ENCODE assay signal across 12 cellular contexts in genomic region chr2:232928564-232929302, GRCh38. TPM values are rescaled to one million over a fixed set of nuclear protein-coding genes. Genes with fewer than 3 reads are reported as not detected.
DNase-seq lines count a peak whose midpoint lies in the region; ATAC-seq and TF ChIP-seq lines count a peak whose summit lies in the region.
"Had no signal": no experiment of that assay in that cellular context is flagged by ENCODE, and none has a peak within 500 bp of the region (broad histone marks: within the 10 kb centered on the region; RNA-seq: fewer than 3 reads in every experiment).

No MANE protein-coding gene starts in this region.

- peak overlapping the region; percentile 1 for H3K56ac ChIP-seq in mesendoderm (ENCODE audit: low read length)

- no peak overlapping the region for H2AK5ac ChIP-seq in mesendoderm (ENCODE audit: low read length)

- no peak overlapping the region for H2BK5ac ChIP-seq in mesendoderm (ENCODE audit: low read length)

- H2BK120ac ChIP-seq in mesendoderm (ENCODE audit: low read depth, low read length), result no peak overlapping the region

- H3K4me1 ChIP-seq in heart right ventricle (peaks cover 0 to 23% (median 14%) of the 10 kb centered on the region in 9 donors), mesendoderm (ENCODE audit: control insufficient read depth, low read depth, low read length) (no peaks in the 10 kb centered on the region), vagina (peaks cover 26% of the 10 kb centered on the region)

- no peak overlapping the region for H3K23ac ChIP-seq in mesendoderm (ENCODE audit: low read length)

- H3K36me3 ChIP-seq in heart right ventricle, result no peaks in the 10 kb centered on the region
- H3K36me3 ChIP-seq in brain microvascular endothelial cell (replicated peaks), result no peaks in the 10 kb centered on the region
- H3K36me3 ChIP-seq in mesendoderm (ENCODE audit: control insufficient read depth, insufficient read depth, low read length), result no peaks in the 10 kb centered on the region
- no peaks in the 10 kb centered on the region for H3K36me3 ChIP-seq in vagina
- H3K36me3 ChIP-seq: gastroesophageal sphincter had no signal

- TF ChIP-seq POLR2A in vagina (IDR thresholded peaks at IDR 0.05), result no peak

- H3K9me3 ChIP-seq in heart right ventricle (peaks cover 0 to 6% (median 0%) of the 10 kb centered on the region in 11 donors), vagina (no peaks in the 10 kb centered on the region)

- H3K4me2 ChIP-seq in mesendoderm (ENCODE audit: low read length), result peak overlapping the region; percentile 48

- H4K8ac ChIP-seq in mesendoderm (ENCODE audit: low read depth, low read length), result no peak overlapping the region

- H3K79me1 ChIP-seq in mesendoderm (ENCODE audit: low read length), result no peaks in the 10 kb centered on the region

- no peak overlapping the region for H3K18ac ChIP-seq in mesendoderm (ENCODE audit: low read length)

- no peak for DNase-seq in heart right ventricle
- no peak for DNase-seq in cardiac septum (ENCODE audit: low spot score)
- DNase-seq in brain microvascular endothelial cell, result no peak
- peak; percentile 36 for DNase-seq in mesendoderm
- no peak for DNase-seq in vagina (ENCODE audit: extremely low spot score in 2 of 2)
- DNase-seq: amniotic stem cell, NCI-H446 treated with DMSO at 0.1 percent for 48 hours had no signal

- TF ChIP-seq CTCF in heart right ventricle (IDR thresholded peaks at IDR 0.05) (no peak), brain microvascular endothelial cell (IDR thresholded peaks at IDR 0.05; ENCODE audit: low read depth, low read length, missing control alignments) (no peak), vagina (IDR thresholded peaks at IDR 0.05) (no peak)

- H3K27me3 ChIP-seq in heart right ventricle, result peaks cover 23 to 93% (median 79%) of the 10 kb centered on the region in 7 donors
- peaks cover 53% of the 10 kb centered on the region for H3K27me3 ChIP-seq in brain microvascular endothelial cell (replicated peaks)
- peaks cover 28% of the 10 kb centered on the region for H3K27me3 ChIP-seq in mesendoderm (ENCODE audit: insufficient read depth, low read length, poor library complexity)
- H3K27me3 ChIP-seq in vagina, result no peaks in the 10 kb centered on the region

- WGBS in heart right ventricle, 2 donors, result 10 to 12% methylated on average over 54 to 55 of the region's 55 CpGs
- no CpG with 5 or more reads among the region's 55 CpGs for WGBS in mesendoderm (ENCODE audit: extremely low coverage, insufficient coverage, low lambda C conversion rate)

- H4K5ac ChIP-seq in mesendoderm (ENCODE audit: low read length), result no peak overlapping the region

- H3K79me2 ChIP-seq in mesendoderm (ENCODE audit: control insufficient read depth, insufficient read depth, low read length), result no peaks in the 10 kb centered on the region

- H3K9ac ChIP-seq in mesendoderm (ENCODE audit: low read length), result peak overlapping the region; percentile 19

- H3K4me3 ChIP-seq in heart right ventricle (peak overlapping the region in 8 of 10 donors; percentile 7 to 34 (median 26)), brain microvascular endothelial cell (ENCODE audit: low read depth, low read length) (peak overlapping the region; percentile 15), mesendoderm (ENCODE audit: low read length) (no peak overlapping the region), vagina (peak overlapping the region; percentile 15 to 24)

- intact Hi-C loops in heart right ventricle (cut with DNase I) (no loop called here), cardiac septum (cut with DNase I) (no loop called here), vagina (cut with DNase I) (no loop called here)

- no peak overlapping the region for H2BK15ac ChIP-seq in mesendoderm (replicated peaks; ENCODE audit: low read depth)

- no peak for ATAC-seq in heart right ventricle
- ATAC-seq in GM18861 (IDR thresholded peaks at IDR 0.05; ENCODE audit: unreplicated experiment), result no peak
- no peak for ATAC-seq in GM19023 (IDR thresholded peaks at IDR 0.05; ENCODE audit: unreplicated experiment)
- ATAC-seq in GM19035 (IDR thresholded peaks at IDR 0.05; ENCODE audit: unreplicated experiment), result no peak
- ATAC-seq: gastroesophageal sphincter had no signal

- in situ Hi-C loops in brain microvascular endothelial cell (cut with HindIII; ENCODE audit: low pct_ligation_motif_present, low sequenced_read_pairs), result no loop called here

- no peak overlapping the region for H3K27ac ChIP-seq in heart right ventricle
- H3K27ac ChIP-seq in brain microvascular endothelial cell, result no peak overlapping the region
- no peak overlapping the region for H3K27ac ChIP-seq in mesendoderm (ENCODE audit: low read depth, low read length)
- no peak overlapping the region for H3K27ac ChIP-seq in vagina
- H3K27ac ChIP-seq: C4-2B, gastroesophageal sphincter had no signal

- no peak overlapping the region for H3K4ac ChIP-seq in mesendoderm (ENCODE audit: low read depth, low read length)

RNA-seq across cellular contexts. Expression of gene SNORC, which starts 58.7 kb away (rescaled TPM):
- total RNA-seq in heart right ventricle (1 to 10 TPM in 4 of 10 donors, under 1 TPM in 6; 0.71 to 1.7 (median 0.94) TPM), cardiac septum (1.1 TPM), vagina (not detected)
- 1 to 10 TPM in 1 of 2 donors, under 1 TPM in 1; 0.70 to 1.6 TPM for polyA plus RNA-seq in heart right ventricle
- 0.86 TPM for polyA plus RNA-seq in mesendoderm (2013, experiment 1 of 2)
- 0.46 TPM for polyA plus RNA-seq in mesendoderm (2013, experiment 2 of 2)
